ENCODE assay signal across 8 cellular contexts in genomic region chr7:140475747-140476333, GRCh38. TPM values are rescaled to one million over a fixed set of nuclear protein-coding genes. Genes with fewer than 3 reads are reported as not detected.
A peak's percentile ranks its signal among the peaks of the same experiment; 100 is the strongest.
DNase-seq lines count a peak whose midpoint lies in the region; ATAC-seq and FAIRE-seq lines count a peak whose summit lies in the region.

No MANE protein-coding gene starts in this region.

- CTCF ChIA-PET in naive thymus-derived CD4-positive, alpha-beta T cell (lab: Charles Lee): interaction anchor here (0.6 to 6.0 kb wide), 8 partner anchors 10 to 538 kb away, joined by 3 to 77 read pairs (median 4); partner anchors contain the start of gene MRPS33

- ATAC-seq in T-helper 17 cell (no peak), GM18907 (IDR thresholded peaks at IDR 0.05; ENCODE audit: unreplicated experiment) (no peak), GM19328 (IDR thresholded peaks at IDR 0.05; ENCODE audit: unreplicated experiment) (no peak)
- no peak for ATAC-seq in naive thymus-derived CD4-positive, alpha-beta T cell

- POLR2A ChIA-PET in naive thymus-derived CD4-positive, alpha-beta T cell (lab: Charles Lee): interaction anchor here (0.9 to 1.3 kb wide), 2 partner anchors 16 to 17 kb away, joined by 3 to 10 read pairs; no protein-coding TSS in a partner anchor

- H3K27me3 Mint-ChIP-seq in T-helper 17 cell: no peaks in the 10 kb centered on the region
- H3K27me3 Mint-ChIP-seq in naive thymus-derived CD4-positive, alpha-beta T cell: no peaks in the 10 kb centered on the region

- H3K4me1 ChIP-seq in naive thymus-derived CD4-positive, alpha-beta T cell (ENCODE audit: control insufficient read depth in 2 of 2, insufficient read depth in 2 of 2, low read length in 2 of 2): peaks cover 28 to 31% of the 10 kb centered on the region in 2 donors

- H3K27ac ChIP-seq in naive thymus-derived CD4-positive, alpha-beta T cell (ENCODE audit: low read depth, low read length): peak overlapping the region; percentile 89

- H3K27me3 ChIP-seq in naive thymus-derived CD4-positive, alpha-beta T cell (ENCODE audit: control insufficient read depth in 2 of 2, insufficient read depth in 2 of 2, low read length in 2 of 2): no peaks in the 10 kb centered on the region

- H3K4me3 Mint-ChIP-seq in T-helper 17 cell: peak overlapping the region; percentile 74
- peak overlapping the region; percentile 45 to 100 (median 86) for H3K4me3 Mint-ChIP-seq in naive thymus-derived CD4-positive, alpha-beta T cell

- peak overlapping the region; percentile 59 for H3K27ac Mint-ChIP-seq in T-helper 17 cell
- H3K27ac Mint-ChIP-seq in naive thymus-derived CD4-positive, alpha-beta T cell: peak overlapping the region; percentile 50 to 99 (median 88)

- H3K36me3 ChIP-seq in naive thymus-derived CD4-positive, alpha-beta T cell (ENCODE audit: control insufficient read depth in 2 of 3, insufficient read depth in 3 of 3, low read length in 3 of 3): peaks cover 0 to 22% (median 3%) of the 10 kb centered on the region in 3 experiments

- intact Hi-C loops in naive thymus-derived CD4-positive, alpha-beta T cell (cut with micrococcal nuclease): loop anchor here (1.0 to 10.0 kb wide), 12 partner anchors 17 to 1724 kb away; partner anchors contain the start of genes PARP12 (in 2 of the 2), AGK (in 1 of the 2), FMC1 (in 1 of the 2) and HIPK2 (in 1 of the 2)

- H3K9me3 Mint-ChIP-seq in naive thymus-derived CD4-positive, alpha-beta T cell: no peaks in the 10 kb centered on the region

- H3K4me3 ChIP-seq in naive thymus-derived CD4-positive, alpha-beta T cell (ENCODE audit: low read length): no peak overlapping the region

- peak; percentile 91 for FAIRE-seq in A204.1 (lab: Jason Lieb, UNC)

- H3K9me3 ChIP-seq in T-helper 17 cell (ENCODE audit: control insufficient read depth, low read length, poor library complexity, severe bottlenecking): no peaks in the 10 kb centered on the region
- no peaks in the 10 kb centered on the region for H3K9me3 ChIP-seq in naive thymus-derived CD4-positive, alpha-beta T cell (ENCODE audit: control insufficient read depth in 2 of 3, low read length in 3 of 3)

- H3K4me1 Mint-ChIP-seq in T-helper 17 cell: peaks cover 24% of the 10 kb centered on the region
- peaks cover 20 to 56% (median 33%) of the 10 kb centered on the region in 7 donors for H3K4me1 Mint-ChIP-seq in naive thymus-derived CD4-positive, alpha-beta T cell

- peak; percentile 68 for DNase-seq in ELR (ENCODE audit: low read depth)
- DNase-seq in NCI-H1417 (lab: John Stamatoyannopoulos, UW): peak; percentile 63 to 87 (median 69)
- DNase-seq in T-helper 17 cell: peak in 1 of 3 donors; percentile 41
- DNase-seq in dermis blood vessel endothelial cell: peak; percentile 63
- DNase-seq in naive thymus-derived CD4-positive, alpha-beta T cell: peak in 7 of 9 donors; percentile 40 to 68 (median 58)

- H3K36me3 Mint-ChIP-seq in T-helper 17 cell (ENCODE audit: low read depth): peaks cover 2% of the 10 kb centered on the region
- peaks cover 0 to 9% (median 4%) of the 10 kb centered on the region in 5 donors for H3K36me3 Mint-ChIP-seq in naive thymus-derived CD4-positive, alpha-beta T cell

RNA-seq across cellular contexts. Expression of gene MKRN1, which starts 3.5 kb away (rescaled TPM):
- total RNA-seq in T-helper 17 cell (100 to 1,000 TPM; 106 to 128 TPM), dermis blood vessel endothelial cell (56.7 and 72.4 TPM in 2 replicates)
- total RNA-seq in naive thymus-derived CD4-positive, alpha-beta T cell: 100 to 1,000 TPM in 4 of 5 experiments, 10 to 100 TPM in 1; 85.1 to 162 (median 144) TPM
- polyA plus RNA-seq in naive thymus-derived CD4-positive, alpha-beta T cell: 100 to 1,000 TPM; 117 to 136 TPM
